In the genomic region with DNA sequence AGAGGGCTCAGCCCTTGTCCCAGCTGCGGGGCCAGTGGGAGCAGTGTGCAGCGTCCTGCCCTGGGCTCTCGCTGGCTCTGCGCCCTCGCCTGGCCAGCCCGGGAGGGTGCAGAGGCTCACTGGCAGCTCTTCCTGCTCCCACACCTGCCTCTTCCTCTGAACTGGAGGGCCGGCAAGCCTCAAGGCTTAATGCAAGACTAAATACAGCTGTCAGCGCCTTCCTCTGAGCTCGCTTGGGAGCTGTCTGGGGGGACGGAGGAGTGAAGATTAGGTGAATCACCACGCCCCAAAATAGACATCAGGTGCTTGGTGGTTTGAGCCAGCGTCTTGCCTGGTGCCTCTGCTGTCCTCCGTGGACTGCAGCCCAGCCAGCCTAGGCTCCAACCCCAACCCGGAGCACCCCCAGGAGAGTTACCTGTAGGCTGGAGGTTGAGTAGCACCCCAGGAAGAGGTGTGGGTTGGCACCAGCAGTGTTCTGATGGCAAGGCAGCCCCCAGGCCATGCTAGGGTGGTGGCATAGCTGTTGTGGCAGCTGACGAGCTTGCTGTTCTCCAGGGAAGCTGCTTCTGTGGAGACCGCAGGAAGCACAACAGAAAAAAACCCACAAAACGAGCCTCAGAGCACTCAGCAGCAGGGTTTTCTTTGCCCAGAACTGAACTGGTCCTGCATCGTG, we compare ENCODE assay signal across 8 cellular contexts. TPM values are rescaled to one million over a fixed set of nuclear protein-coding genes. Genes with fewer than 3 reads are reported as not detected.
A peak's percentile ranks its signal among the peaks of the same experiment; 100 is the strongest.
DNase-seq lines count a peak whose midpoint lies in the region; ATAC-seq, FAIRE-seq and TF ChIP-seq lines count a peak whose summit lies in the region.

No MANE protein-coding gene starts in this region.

- peak; percentile 82 for DNase-seq in DMS79 treated with DMSO at 0.1 percent for 48 hours (lab: John Stamatoyannopoulos, UW)
- DNase-seq in Jurkat, Clone E6-1 (ENCODE audit: low read depth, low spot score), result peak; percentile 81
- DNase-seq in RCC 7860 (ENCODE audit: low spot score), result peak; percentile 52
- DNase-seq in retina, result peak; percentile 87
- DNase-seq in globus pallidus (ENCODE audit: low spot score), result no peak

- H3K4me3 ChIP-seq in Jurkat, Clone E6-1 (ENCODE audit: low read length), result peak overlapping the region; percentile 51
- H3K4me3 ChIP-seq in gastroesophageal sphincter, result no peak overlapping the region

- H3K9me3 ChIP-seq in gastroesophageal sphincter, result no peaks in the 10 kb centered on the region

- peaks cover 44% of the 10 kb centered on the region for H3K27me3 ChIP-seq in gastroesophageal sphincter

- H3K27me3 Mint-ChIP-seq in activated T-helper 17 cell treated with anti-CD3 and anti-CD28 coated beads, Interleukin-2, amount 50 U/mL, for 72 hours, result no peaks in the 10 kb centered on the region

- TF ChIP-seq EP300 in gastroesophageal sphincter (IDR thresholded peaks at IDR 0.05), result no peak

- no peak for FAIRE-seq in RCC 7860 (lab: Jason Lieb, UNC)

- TF ChIP-seq POLR2A in gastroesophageal sphincter (IDR thresholded peaks at IDR 0.05), result no peak

- H3K36me3 Mint-ChIP-seq in activated T-helper 17 cell treated with anti-CD3 and anti-CD28 coated beads, Interleukin-2, amount 50 U/mL, for 72 hours (ENCODE audit: low read depth), result no peaks in the 10 kb centered on the region

- peak overlapping the region; percentile 18 for H3K4me3 Mint-ChIP-seq in activated T-helper 17 cell treated with anti-CD3 and anti-CD28 coated beads, Interleukin-2, amount 50 U/mL, for 72 hours

- no peak overlapping the region for H3K27ac ChIP-seq in gastroesophageal sphincter

- no peak overlapping the region for H3K27ac Mint-ChIP-seq in activated T-helper 17 cell treated with anti-CD3 and anti-CD28 coated beads, Interleukin-2, amount 50 U/mL, for 72 hours

- peaks cover 0 to 6% (median 0%) of the 10 kb centered on the region in 3 donors for H3K4me1 ChIP-seq in gastroesophageal sphincter

- H3K4me1 Mint-ChIP-seq in activated T-helper 17 cell treated with anti-CD3 and anti-CD28 coated beads, Interleukin-2, amount 50 U/mL, for 72 hours, result no peaks in the 10 kb centered on the region

- H3K9me3 Mint-ChIP-seq in activated T-helper 17 cell treated with anti-CD3 and anti-CD28 coated beads, Interleukin-2, amount 50 U/mL, for 72 hours, result no peaks in the 10 kb centered on the region

- TF ChIP-seq CTCF in gastroesophageal sphincter (IDR thresholded peaks at IDR 0.05), result peak in 3 of 4 experiments; percentile 42 to 75 (median 46)

- peak; percentile 85 for ATAC-seq in GM21529 (IDR thresholded peaks at IDR 0.05; ENCODE audit: unreplicated experiment)
- ATAC-seq in activated T-helper 17 cell treated with anti-CD3 and anti-CD28 coated beads, Interleukin-2, amount 50 U/mL, for 72 hours (replicated peaks), result peak; percentile 99
- peak; percentile 51 for ATAC-seq in gastroesophageal sphincter

- no peaks in the 10 kb centered on the region for H3K36me3 ChIP-seq in gastroesophageal sphincter

- WGBS in gastroesophageal sphincter (ENCODE audit: low coverage in 1 of 2), 2 donors, result 29 to 100% methylated on average over 2 to 7 of the region's 18 CpGs

RNA-seq across cellular contexts. Expression of a gene that starts 36.9 kb away (rescaled TPM):
- polyA plus RNA-seq in Jurkat, Clone E6-1 (2012; ENCODE audit: insufficient read depth, insufficient read length), result 0.86 TPM
- total RNA-seq in activated T-helper 17 cell treated with anti-CD3 and anti-CD28 coated beads, Interleukin-2, amount 50 U/mL, for 72 hours, result under 1 TPM in 1 of 2 donors, not detected in 1; 0.11 TPM
- not detected for total RNA-seq in gastroesophageal sphincter
